12 cellular contexts compared by ENCODE assay signal in genomic region chr12:115000038-115000437, GRCh38.
DNase-seq lines count a peak whose midpoint lies in the region; ATAC-seq and TF ChIP-seq lines count a peak whose summit lies in the region.
"Had no signal": no experiment of that assay in that cellular context is flagged by ENCODE, and none has a peak within 500 bp of the region (broad histone marks: within the 10 kb centered on the region; RNA-seq: fewer than 3 reads in every experiment).

No MANE protein-coding gene starts in this region.

- intact Hi-C loops in testis (cut with DNase I; ENCODE audit: low total_unique reads): no loop called here
- intact Hi-C loops in posterior vena cava (cut with DNase I): no loop called here

- 54% methylated on average over 4 of the region's 4 CpGs for WGBS in SK-N-SH (ENCODE audit: low lambda C conversion rate)
- WGBS in testis, 2 donors: 49 to 70% methylated on average over 4 of the region's 4 CpGs

- H2AFZ ChIP-seq in SK-N-SH (ENCODE audit: low read depth): no peak overlapping the region

- H3K79me2 ChIP-seq in SK-N-SH (ENCODE audit: insufficient read depth): no peaks in the 10 kb centered on the region

- H3K27me3 ChIP-seq in SK-N-SH (ENCODE audit: insufficient read depth) (no peaks in the 10 kb centered on the region), brain microvascular endothelial cell (replicated peaks) (no peaks in the 10 kb centered on the region), testis (no peaks in the 10 kb centered on the region)

- POLR2A ChIA-PET in SK-N-SH (lab: Yijun Ruan, JAX): no interaction called here

- peaks cover 0 to 20% of the 10 kb centered on the region in 2 experiments; a peak in 2 of 4 replicates for H3K4me1 ChIP-seq in SK-N-SH (ENCODE audit: control insufficient read depth in 1 of 2, insufficient read depth in 2 of 2, low read depth in 1 of 2, low read length in 1 of 2)
- peaks cover 18% of the 10 kb centered on the region for H3K4me1 ChIP-seq in testis

- TF ChIP-seq POLR2A in testis (IDR thresholded peaks at IDR 0.05): no peak

- no peaks in the 10 kb centered on the region for H3F3A ChIP-seq in SK-N-SH (replicated peaks; ENCODE audit: insufficient read depth)

- H3K9ac ChIP-seq in SK-N-SH: no peak overlapping the region

- H3K4me3 ChIP-seq in SK-N-SH (ENCODE audit: low read depth in 2 of 2, low read length in 1 of 2): no peak overlapping the region
- no peak overlapping the region for H3K4me3 ChIP-seq in brain microvascular endothelial cell (ENCODE audit: low read depth, low read length)
- no peak overlapping the region for H3K4me3 ChIP-seq in testis
- H3K4me3 ChIP-seq: heart left ventricle had no signal

- ATAC-seq in SK-N-SH treated with all-trans-retinoic acid at 6 μM for 48 hours (no peak), GM19351 (IDR thresholded peaks at IDR 0.05; ENCODE audit: unreplicated experiment) (no peak)
- ATAC-seq: activated CD4-positive, CD25-positive, alpha-beta regulatory T cell treated with anti-CD3 and anti-CD28 coated beads, Interleukin-2, amount 50 U/mL, for 24 hours; heart left ventricle had no signal

- H3K9me3 ChIP-seq in SK-N-SH: no peaks in the 10 kb centered on the region
- H3K9me3 ChIP-seq in testis: no peaks in the 10 kb centered on the region

- H3K36me3 ChIP-seq in SK-N-SH (replicated peaks in 1 of 2; ENCODE audit: control insufficient read depth in 1 of 2, insufficient read depth in 2 of 2, low read length in 1 of 2) (no peaks in the 10 kb centered on the region), brain microvascular endothelial cell (replicated peaks) (no peaks in the 10 kb centered on the region), testis (ENCODE audit: low read depth, missing control alignments) (no peaks in the 10 kb centered on the region)
- H3K36me3 ChIP-seq: heart left ventricle had no signal

- H3K27ac ChIP-seq in SK-N-SH (ENCODE audit: low read depth in 2 of 2, low read length in 1 of 2) (no peak overlapping the region), brain microvascular endothelial cell (no peak overlapping the region), testis (peak overlapping the region; percentile 46 to 52)
- H3K27ac ChIP-seq: heart left ventricle had no signal

- DNase-seq in SK-N-SH (no peak), NCI-H1930 (lab: John Stamatoyannopoulos, UW) (peak; percentile 2 to 60), brain microvascular endothelial cell (peak; percentile 25), testis (peak; percentile 35), posterior vena cava (ENCODE audit: low spot score) (no peak), GM13977 (ENCODE audit: low spot score) (no peak)
- DNase-seq: activated effector memory CD4-positive, alpha-beta T cell treated with Interleukin-2 at 50 U/mL for 16 hours; heart left ventricle; Karpas-422 had no signal

- TF ChIP-seq RAD21 in SK-N-SH (IDR thresholded peaks at IDR 0.05; ENCODE audit: low read length): no peak

- H4K20me1 ChIP-seq in SK-N-SH (ENCODE audit: insufficient read depth): no peaks in the 10 kb centered on the region

- no peak for TF ChIP-seq EP300 in SK-N-SH (IDR thresholded peaks at IDR 0.05; ENCODE audit: borderline replicate concordance in 1 of 2, low read depth in 1 of 2, low read length in 1 of 2)

- in situ Hi-C loops in brain microvascular endothelial cell (cut with HindIII; ENCODE audit: low pct_ligation_motif_present, low sequenced_read_pairs) (no loop called here), GM13977 (cut with MboI; ENCODE audit: low pct_unique_long_range_greater_than_20kb, low sequenced_read_pairs, unreplicated experiment) (no loop called here)

- H3K9me2 ChIP-seq in SK-N-SH: no peaks in the 10 kb centered on the region

- H3K4me2 ChIP-seq in SK-N-SH: no peak overlapping the region

- TF ChIP-seq CTCF in SK-N-SH (IDR thresholded peaks at IDR 0.05) (no peak), brain microvascular endothelial cell (IDR thresholded peaks at IDR 0.05; ENCODE audit: low read depth, low read length, missing control alignments) (no peak), testis (IDR thresholded peaks at IDR 0.05) (no peak), GM13977 (IDR thresholded peaks at IDR 0.05; ENCODE audit: extremely low read depth, insufficient read depth, missing control alignments) (no peak)

- CTCF ChIA-PET in SK-N-SH (lab: Yijun Ruan, JAX): no interaction called here

TF ChIP-seq in SK-N-SH treated with all-trans-retinoic acid at 6 μM for 48 hours, 23 proteins besides CTCF, POLR2A, EP300 and RAD21:
- no peak for TF ChIP-seq ZNF565 (CRISPR knock-in tag; conservative IDR thresholded peaks at IDR 0.05; ENCODE audit: low read depth)
- peak; percentile 51; the same call in 1 of the 2 replicates for TF ChIP-seq SNAI2 (CRISPR knock-in tag; IDR thresholded peaks at IDR 0.05)
- no peak for TF ChIP-seq PATZ1 (CRISPR knock-in tag; IDR thresholded peaks at IDR 0.05; ENCODE audit: borderline replicate concordance)
- TF ChIP-seq ISL1 (CRISPR knock-in tag; IDR thresholded peaks at IDR 0.05): peak; percentile 58

TF ChIP-seq in SK-N-SH, 30 proteins besides CTCF, POLR2A, EP300 and RAD21 (continues in another document):
- no peak for TF ChIP-seq FOXM1 (IDR thresholded peaks at IDR 0.05; ENCODE audit: low read depth)
- TF ChIP-seq SMC3 (IDR thresholded peaks at IDR 0.05; ENCODE audit: low read depth, low read length): no peak
- no peak for TF ChIP-seq ZBTB33 (IDR thresholded peaks at IDR 0.05; ENCODE audit: borderline replicate concordance, low read depth)
- TF ChIP-seq RXRA (IDR thresholded peaks at IDR 0.05; ENCODE audit: borderline replicate concordance, low read depth): no peak
- TF ChIP-seq GATA2 (CRISPR knock-in tag; IDR thresholded peaks at IDR 0.05): no peak
- TF ChIP-seq CHD2 (IDR thresholded peaks at IDR 0.05; ENCODE audit: low read length, partially characterized antibody): no peak
- no peak for TF ChIP-seq IRF3 (IDR thresholded peaks at IDR 0.05; ENCODE audit: low read depth, low read length)
- TF ChIP-seq SIN3A (IDR thresholded peaks at IDR 0.05; ENCODE audit: borderline replicate concordance, low read depth, low read length): no peak
- TF ChIP-seq FOSL2 (IDR thresholded peaks at IDR 0.05; ENCODE audit: borderline replicate concordance, low read depth): no peak
- TF ChIP-seq REST (IDR thresholded peaks at IDR 0.05; ENCODE audit: low read depth, low read length): no peak
- no peak for TF ChIP-seq NRF1 (IDR thresholded peaks at IDR 0.05; ENCODE audit: low read depth, low read length)
- no peak for TF ChIP-seq GABPA (IDR thresholded peaks at IDR 0.05; ENCODE audit: low read depth)
- no peak for TF ChIP-seq RCOR1 (IDR thresholded peaks at IDR 0.05; ENCODE audit: low read length)

Comparison
In these comparisons a context has a peak if more than half of its experiments do, and no peak if none do; other contexts are left out.
1. DNase-seq: peak in NCI-H1930 (2 of 2), brain microvascular endothelial cell (single experiment) and testis (single experiment); none in SK-N-SH (single experiment), posterior vena cava (single experiment) and GM13977 (single experiment).
2. H3K27ac ChIP-seq: peak in testis (2 of 2); none in SK-N-SH (0 of 2) and brain microvascular endothelial cell (single experiment).